ENCODE assay signal across 1 cellular context in the genomic region with DNA sequence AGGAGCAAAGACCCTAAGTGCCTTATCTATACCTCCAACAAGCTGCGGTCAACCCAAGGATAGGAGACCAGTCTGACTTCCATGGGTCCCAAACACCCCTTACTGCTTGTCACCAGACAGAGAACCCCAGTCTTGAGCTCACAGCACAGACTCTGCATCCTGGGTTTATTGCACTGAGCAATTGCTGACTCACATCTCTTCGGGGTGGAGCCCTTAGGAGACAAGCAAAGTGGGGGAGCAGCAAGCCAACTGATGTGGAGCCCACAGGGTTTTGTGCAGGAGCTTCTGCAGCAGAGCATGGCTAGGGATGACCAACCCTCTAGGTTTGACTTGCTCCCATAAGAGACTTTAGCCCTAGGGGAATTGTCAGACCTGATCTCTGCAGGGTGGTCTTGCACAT.
TF ChIP-seq lines count a peak whose summit lies in the region.

No MANE protein-coding gene starts in this region.

TF ChIP-seq in HepG2, 621 proteins besides CTCF, POLR2A, EP300 and RAD21 (continued from another document):
- TF ChIP-seq ZBTB42 (CRISPR knock-in tag; IDR thresholded peaks at IDR 0.05), result no peak
- no peak for TF ChIP-seq TFDP2 (CRISPR knock-in tag; IDR thresholded peaks at IDR 0.05)
- TF ChIP-seq IKZF4 (CRISPR knock-in tag; IDR thresholded peaks at IDR 0.05; ENCODE audit: borderline replicate concordance, low read depth, not compliant biosample characterization), result no peak
- TF ChIP-seq ZBTB33 (CRISPR knock-in tag; IDR thresholded peaks at IDR 0.05), result no peak
- TF ChIP-seq ZNF232 (CRISPR knock-in tag; IDR thresholded peaks at IDR 0.05; ENCODE audit: borderline replicate concordance), result no peak
- no peak for TF ChIP-seq SUZ12 (IDR thresholded peaks at IDR 0.05; ENCODE audit: low read depth, low read length)
- no peak for TF ChIP-seq ZBTB7A (CRISPR knock-in tag; IDR thresholded peaks at IDR 0.05)
- no peak for TF ChIP-seq ZNF318 (CRISPR knock-in tag; IDR thresholded peaks at IDR 0.05)
- TF ChIP-seq, protein P1, sequence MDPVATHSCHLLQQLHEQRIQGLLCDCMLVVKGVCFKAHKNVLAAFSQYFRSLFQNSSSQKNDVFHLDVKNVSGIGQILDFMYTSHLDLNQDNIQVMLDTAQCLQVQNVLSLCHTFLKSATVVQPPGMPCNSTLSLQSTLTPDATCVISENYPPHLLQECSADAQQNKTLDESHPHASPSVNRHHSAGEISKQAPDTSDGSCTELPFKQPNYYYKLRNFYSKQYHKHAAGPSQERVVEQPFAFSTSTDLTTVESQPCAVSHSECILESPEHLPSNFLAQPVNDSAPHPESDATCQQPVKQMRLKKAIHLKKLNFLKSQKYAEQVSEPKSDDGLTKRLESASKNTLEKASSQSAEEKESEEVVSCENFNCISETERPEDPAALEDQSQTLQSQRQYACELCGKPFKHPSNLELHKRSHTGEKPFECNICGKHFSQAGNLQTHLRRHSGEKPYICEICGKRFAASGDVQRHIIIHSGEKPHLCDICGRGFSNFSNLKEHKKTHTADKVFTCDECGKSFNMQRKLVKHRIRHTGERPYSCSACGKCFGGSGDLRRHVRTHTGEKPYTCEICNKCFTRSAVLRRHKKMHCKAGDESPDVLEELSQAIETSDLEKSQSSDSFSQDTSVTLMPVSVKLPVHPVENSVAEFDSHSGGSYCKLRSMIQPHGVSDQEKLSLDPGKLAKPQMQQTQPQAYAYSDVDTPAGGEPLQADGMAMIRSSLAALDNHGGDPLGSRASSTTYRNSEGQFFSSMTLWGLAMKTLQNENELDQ (CRISPR knock-in tag; IDR thresholded peaks at IDR 0.05; ENCODE audit: borderline replicate concordance), result no peak
- TF ChIP-seq ZNF563 (CRISPR knock-in tag; IDR thresholded peaks at IDR 0.05), result no peak
- no peak for TF ChIP-seq ZSCAN20 (CRISPR knock-in tag; IDR thresholded peaks at IDR 0.05; ENCODE audit: borderline replicate concordance)
- TF ChIP-seq WIZ (CRISPR knock-in tag; IDR thresholded peaks at IDR 0.05), result no peak
- no peak for TF ChIP-seq NFRKB (IDR thresholded peaks at IDR 0.05)
TF ChIP-seq in HepG2: peak in this region for 0.
